ENCODE assay signal across 8 cellular contexts in the genomic region with DNA sequence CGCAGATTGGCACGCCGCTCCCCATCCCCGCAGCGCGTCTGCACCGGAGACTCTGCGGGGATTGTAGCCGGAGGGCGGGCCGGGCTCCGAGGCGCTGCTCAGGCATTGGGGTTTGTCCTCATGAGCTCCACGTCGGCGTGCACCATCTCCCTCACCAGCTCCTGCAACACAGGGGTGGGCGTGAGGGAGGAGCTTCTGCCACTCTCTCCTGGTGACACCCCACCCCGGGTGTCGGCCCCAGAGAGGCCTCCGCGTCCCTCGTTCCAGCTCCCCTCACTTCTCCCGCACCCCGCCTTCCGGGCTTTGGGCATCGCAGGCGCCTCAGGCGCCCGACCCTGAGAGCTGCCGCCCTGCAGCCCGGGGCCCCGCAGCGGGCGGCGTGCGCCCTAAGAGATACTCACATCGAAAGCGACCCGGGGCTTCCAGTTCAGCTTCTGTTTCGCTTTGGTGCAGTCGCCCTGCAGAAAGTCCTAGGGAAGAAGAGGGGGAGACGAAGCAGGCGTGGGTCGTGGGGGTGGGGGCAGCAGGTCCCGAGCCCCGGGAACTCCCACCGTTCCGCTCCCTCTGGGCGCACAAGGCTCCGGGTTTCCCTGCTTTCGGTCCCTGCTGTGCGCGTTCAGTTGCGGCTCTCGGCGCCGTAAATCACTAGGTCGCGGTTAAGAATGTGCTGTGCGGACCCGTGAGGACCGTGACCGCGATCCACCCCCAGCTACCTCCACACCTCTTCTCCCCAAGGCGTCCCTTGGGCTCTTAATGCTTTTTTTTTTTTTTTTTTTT. TPM values are rescaled to one million over a fixed set of nuclear protein-coding genes. Genes with fewer than 3 reads are reported as not detected.
DNase-seq lines count a peak whose midpoint lies in the region; ATAC-seq, FAIRE-seq and TF ChIP-seq lines count a peak whose summit lies in the region.

No MANE protein-coding gene starts in this region.

- peaks cover 23% of the 10 kb centered on the region for H3K27me3 ChIP-seq in foreskin keratinocyte

- H3K9me3 ChIP-seq in SK-N-MC (ENCODE audit: low read depth, low read length) = no peaks in the 10 kb centered on the region

- peak overlapping the region; percentile 14 for H3K4me3 Mint-ChIP-seq in progenitor cell of endocrine pancreas (ENCODE audit: low read depth)

- peaks cover 3% of the 10 kb centered on the region for H3K36me3 Mint-ChIP-seq in progenitor cell of endocrine pancreas (ENCODE audit: insufficient read depth)

- peaks cover 76% of the 10 kb centered on the region for H3K27me3 Mint-ChIP-seq in progenitor cell of endocrine pancreas

- peaks cover 3% of the 10 kb centered on the region for H3K4me1 Mint-ChIP-seq in progenitor cell of endocrine pancreas (ENCODE audit: low read depth)

- DNase-seq in GM12892 (ENCODE audit: insufficient read length) (peak; percentile 65), SK-N-MC (ENCODE audit: low read depth, low spot score) (no peak), foreskin keratinocyte (no peak), progenitor cell of endocrine pancreas (ENCODE audit: low spot score, unreplicated experiment) (no peak), cerebellar nuclear complex (lab: John Stamatoyannopoulos, UW) (no peak), NCI-H1417 (lab: John Stamatoyannopoulos, UW) (no peak), NCI-H1694 (lab: John Stamatoyannopoulos, UW) (no peak)

- ATAC-seq in foreskin keratinocyte (peak; percentile 53), GM18870 (IDR thresholded peaks at IDR 0.05; ENCODE audit: unreplicated experiment) (no peak)

- no peaks in the 10 kb centered on the region for H3K9me3 Mint-ChIP-seq in progenitor cell of endocrine pancreas (ENCODE audit: low read depth)

- no peak overlapping the region for H3K9ac ChIP-seq in SK-N-MC (ENCODE audit: insufficient read length)

- H3K4me3 ChIP-seq in SK-N-MC = peak overlapping the region; percentile 74

- H3K36me3 ChIP-seq in SK-N-MC (ENCODE audit: insufficient read depth, low read length) = no peaks in the 10 kb centered on the region

- no peak overlapping the region for H3K27ac ChIP-seq in SK-N-MC
- peak overlapping the region; percentile 3 for H3K27ac ChIP-seq in foreskin keratinocyte

- FAIRE-seq in GM12892 (lab: Jason Lieb, UNC) = no peak

- no peaks in the 10 kb centered on the region for H3K4me1 ChIP-seq in foreskin keratinocyte

- TF ChIP-seq CTCF in foreskin keratinocyte (conservative IDR thresholded peaks at IDR 0.05) (no peak), progenitor cell of endocrine pancreas (IDR thresholded peaks at IDR 0.05; ENCODE audit: unreplicated experiment) (no peak)

- TF ChIP-seq POLR2A in GM12892 (IDR thresholded peaks at IDR 0.05; ENCODE audit: low read depth, low read length) = no peak

- no peak overlapping the region for H3K27ac Mint-ChIP-seq in progenitor cell of endocrine pancreas

RNA-seq across cellular contexts. Expression of a gene that starts 14.5 kb away (rescaled TPM):
- 0.30 TPM for polyA plus RNA-seq in GM12892 (2012; ENCODE audit: missing spikeins)
- 3.5 and 5.0 TPM in 2 replicates for total RNA-seq in foreskin keratinocyte
- polyA plus RNA-seq in foreskin keratinocyte = 1.7 and 3.0 TPM in 2 replicates
- total RNA-seq in progenitor cell of endocrine pancreas = 0.46 and 1.1 TPM in 2 replicates
